Comparison of ENCODE assay signal across 7 cellular contexts in the genomic region with DNA sequence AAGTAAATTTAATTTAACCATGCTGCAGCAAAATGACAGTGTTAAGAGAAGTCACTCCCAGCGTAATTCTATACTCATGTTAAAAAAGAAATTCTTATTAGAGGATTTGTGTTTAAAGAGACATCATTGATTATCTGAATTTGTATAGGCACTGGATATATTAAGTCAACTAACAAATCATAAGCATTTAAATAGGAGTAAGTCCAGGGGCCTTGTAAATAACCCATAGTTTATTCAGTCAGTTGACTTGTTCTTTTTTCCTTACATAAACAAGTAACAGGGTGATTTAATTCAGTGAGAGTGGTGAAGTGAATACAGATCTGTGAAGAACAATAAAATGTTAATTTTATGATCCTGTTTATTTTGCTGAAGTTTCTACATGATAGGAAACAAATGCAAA.
"Had no signal": no experiment of that assay in that cellular context is flagged by ENCODE, and none has a peak within 500 bp of the region (broad histone marks: within the 10 kb centered on the region; RNA-seq: fewer than 3 reads in every experiment).

No MANE protein-coding gene starts in this region.

- H3K4me3 ChIP-seq: K562 had no signal

- ATAC-seq: HepG2, K562 had no signal

- H3K27me3 Mint-ChIP-seq: IgD-negative memory B cell had no signal

- DNase-seq: IMR-90, KBM-7, KG1 had no signal

- H3K4me3 Mint-ChIP-seq: IgD-negative memory B cell had no signal

- H3K27ac ChIP-seq: HL-60 had no signal

- H3K9me3 Mint-ChIP-seq: IgD-negative memory B cell had no signal

- H3K27ac Mint-ChIP-seq: IgD-negative memory B cell had no signal
